17 cellular contexts compared by ENCODE assay signal in genomic region chr2:187654535-187654934, GRCh38.
DNase-seq lines count a peak whose midpoint lies in the region; ATAC-seq and TF ChIP-seq lines count a peak whose summit lies in the region.
"Had no signal": no experiment of that assay in that cellular context is flagged by ENCODE, and none has a peak within 500 bp of the region (broad histone marks: within the 10 kb centered on the region; RNA-seq: fewer than 3 reads in every experiment).

No MANE protein-coding gene starts in this region.

- no peak overlapping the region for H3K4me3 ChIP-seq in MG63
- no peak overlapping the region for H3K4me3 ChIP-seq in epithelial cell of esophagus (ENCODE audit: low read length)
- H3K4me3 ChIP-seq: colonic mucosa, lower lobe of right lung, sigmoid colon had no signal

- no peaks in the 10 kb centered on the region for H3K27me3 ChIP-seq in MG63
- H3K27me3 ChIP-seq: colonic mucosa, sigmoid colon had no signal

- H3K36me3 ChIP-seq in MG63: no peaks in the 10 kb centered on the region
- H3K36me3 ChIP-seq: colonic mucosa, lower lobe of right lung, sigmoid colon had no signal

- intact Hi-C loops in head of caudate nucleus (cut with DNase I): no loop called here

- DNase-seq in DMS53 treated with DMSO at 0.1 percent for 48 hours (lab: John Stamatoyannopoulos, UW; ENCODE audit: unreplicated experiment) (peak; percentile 62), MG63 (peak; percentile 51), NCI-H524 (lab: John Stamatoyannopoulos, UW) (peak; percentile 9 to 77), epithelial cell of esophagus (ENCODE audit: low read depth) (peak; percentile 5), islet precursor cell (no peak), head of caudate nucleus (no peak), cerebellar nuclear complex (lab: John Stamatoyannopoulos, UW) (no peak)
- DNase-seq: activated CD4-positive, alpha-beta T cell treated with anti-CD3 and anti-CD28 coated beads, Interleukin-2, amount 50 U/mL, for 1 hour; activated T-cell treated with anti-CD3 and anti-CD28 coated beads, Interleukin-2, amount 50 U/mL, for 72 hours; amygdala; colonic mucosa; hypothalamus; lower lobe of right lung; sigmoid colon; stimulated activated naive CD4-positive, alpha-beta T cell; T-helper 2 cell had no signal

- no peak for ATAC-seq in GM18502 (IDR thresholded peaks at IDR 0.05; ENCODE audit: poor library complexity, unreplicated experiment)
- ATAC-seq: activated T-cell treated with anti-CD3 and anti-CD28 coated beads, Interleukin-2, amount 50 U/mL, for 72 hours; lower lobe of right lung had no signal

- no peak for TF ChIP-seq CTCF in epithelial cell of esophagus (IDR thresholded peaks at IDR 0.05; ENCODE audit: insufficient read depth, low read depth, low read length, missing control alignments)

- no peaks in the 10 kb centered on the region; the same call in 1 of the 2 replicates for H3K9me3 ChIP-seq in MG63
- H3K9me3 ChIP-seq: colonic mucosa, lower lobe of right lung, sigmoid colon had no signal

Comparison
In these comparisons a context has a peak if more than half of its experiments do, and no peak if none do; other contexts are left out.
1. DNase-seq: peak in DMS53 treated with DMSO at 0.1 percent for 48 hours (single experiment), MG63 (single experiment), NCI-H524 (2 of 2) and epithelial cell of esophagus (single experiment); none in islet precursor cell (single experiment), head of caudate nucleus (0 of 42) and cerebellar nuclear complex (0 of 2).